ENCODE assay signal across 8 cellular contexts in genomic region chr1:46133181-46133658, GRCh38. TPM values are rescaled to one million over a fixed set of nuclear protein-coding genes. Genes with fewer than 3 reads are reported as not detected.
DNase-seq lines count a peak whose midpoint lies in the region; ATAC-seq, FAIRE-seq and TF ChIP-seq lines count a peak whose summit lies in the region.

No MANE protein-coding gene starts in this region.

- no peak for TF ChIP-seq CTCF in coronary artery (IDR thresholded peaks at IDR 0.05)

- DNase-seq in AG20443 (ENCODE audit: low spot score) (peak; percentile 77), GM18507 (ENCODE audit: extremely low spot score, insufficient read length, low read depth) (peak; percentile 69), NCI-H748 treated with DMSO at 0.1 percent for 48 hours (lab: John Stamatoyannopoulos, UW) (peak; percentile 64), coronary artery (ENCODE audit: low spot score) (no peak), RKO (ENCODE audit: low spot score) (no peak)
- DNase-seq in activated CD4-positive, alpha-beta T cell treated with anti-CD3 and anti-CD28 coated beads, Interleukin-2, amount 50 U/mL, for 1 hour: no peak

- H3K4me3 ChIP-seq in coronary artery (peak overlapping the region; percentile 79), mononuclear cell (ENCODE audit: low read length) (peak overlapping the region; percentile 66)

- H3K4me1 ChIP-seq in mononuclear cell (ENCODE audit: insufficient read depth, low read length): peaks cover 23% of the 10 kb centered on the region

- peak; percentile 54 for ATAC-seq in HG02840 (IDR thresholded peaks at IDR 0.05; ENCODE audit: low FRiP score, unreplicated experiment)

- peak overlapping the region; percentile 89 to 96 for H3K27ac ChIP-seq in coronary artery

- no peak for FAIRE-seq in GM18507 (lab: Jason Lieb, UNC)

- no peaks in the 10 kb centered on the region for H3K9me3 ChIP-seq in mononuclear cell (ENCODE audit: low read depth, low read length)

- peaks cover 32% of the 10 kb centered on the region for H3K27me3 ChIP-seq in mononuclear cell (ENCODE audit: insufficient read depth, low read length)

RNA-seq across cellular contexts. Expression of gene PIK3R3, which starts 0.8 kb away (rescaled TPM):
- total RNA-seq in mononuclear cell: 0.42 TPM

RNA-seq across cellular contexts. Expression of gene TSPAN1, which starts 41.7 kb away (rescaled TPM):
- total RNA-seq in mononuclear cell: not detected

RNA-seq across cellular contexts. Expression of gene P3R3URF, which starts 43.1 kb away (rescaled TPM):
- not detected for total RNA-seq in mononuclear cell

Comparison
In these comparisons a context has a peak if more than half of its experiments do, and no peak if none do; other contexts are left out.
1. DNase-seq: peak in AG20443 (single experiment), GM18507 (single experiment) and NCI-H748 treated with DMSO at 0.1 percent for 48 hours (single experiment); none in coronary artery (single experiment), RKO (single experiment) and activated CD4-positive, alpha-beta T cell treated with anti-CD3 and anti-CD28 coated beads, Interleukin-2, amount 50 U/mL, for 1 hour (single experiment).